In genomic region chr16:48136547-48137360, GRCh38 we compare ENCODE assay signal across 2 cellular contexts.
TF ChIP-seq lines count a peak whose summit lies in the region.

No MANE protein-coding gene starts in this region.

TF ChIP-seq in IMR-90, 13 proteins besides CTCF, POLR2A, EP300 and RAD21:
- TF ChIP-seq USF2 (IDR thresholded peaks at IDR 0.05; ENCODE audit: low read depth, low read length) = no peak

TF ChIP-seq in K562, 482 proteins besides CTCF, POLR2A, EP300 and RAD21:
- TF ChIP-seq TCF7L2 (IDR thresholded peaks at IDR 0.05; ENCODE audit: low read depth, low read length) (no peak), ATF3 (IDR thresholded peaks at IDR 0.05) (0 out of 2 replicates have a peak, but pooled peaks have one; percentile 22), ATF3 (CRISPR knock-in tag; conservative IDR thresholded peaks at IDR 0.05) (no peak), CTCFL (IDR thresholded peaks at IDR 0.05; ENCODE audit: borderline replicate concordance, insufficient read depth, low read depth, low read length, poor library complexity, severe bottlenecking) (peak; percentile 16)
TF ChIP-seq in K562: peak in this region for 2.
